ENCODE assay signal across 1 cellular context in genomic region chr15:78149805-78150751, GRCh38.
TF ChIP-seq lines count a peak whose summit lies in the region.

No MANE protein-coding gene starts in this region.

TF ChIP-seq in K562, 482 proteins besides CTCF, POLR2A, EP300 and RAD21 (continued from another document):
- TF ChIP-seq ELK1 (CRISPR knock-in tag; IDR thresholded peaks at IDR 0.05) = no peak
- TF ChIP-seq CTBP1 (IDR thresholded peaks at IDR 0.05; ENCODE audit: borderline replicate concordance) = 0 out of 2 replicates have a peak, but pooled peaks have one; percentile 22
- TF ChIP-seq CCNT2 (IDR thresholded peaks at IDR 0.05; ENCODE audit: borderline replicate concordance, extremely low read depth, insufficient read length, low read depth, low read length) = peak; percentile 2
- peak; percentile 69 for TF ChIP-seq ESRRA (IDR thresholded peaks at IDR 0.05; ENCODE audit: borderline replicate concordance, low read depth)
- TF ChIP-seq IRF1 (CRISPR knock-in tag; IDR thresholded peaks at IDR 0.05; ENCODE audit: borderline replicate concordance) = no peak
- TF ChIP-seq NFATC3 (IDR thresholded peaks at IDR 0.05) = no peak
- peak; percentile 16; the same call in 1 of the 2 replicates for TF ChIP-seq CBFA2T3 (IDR thresholded peaks at IDR 0.05)
- TF ChIP-seq PHF21A (IDR thresholded peaks at IDR 0.05; ENCODE audit: borderline replicate concordance, low read depth) = 0 out of 2 replicates have a peak, but pooled peaks have one; percentile 28
- TF ChIP-seq HDAC2 (IDR thresholded peaks at IDR 0.05) = no peak
TF ChIP-seq in K562: peak in this region for 7.
